24 cellular contexts compared by ENCODE assay signal in the genomic region with DNA sequence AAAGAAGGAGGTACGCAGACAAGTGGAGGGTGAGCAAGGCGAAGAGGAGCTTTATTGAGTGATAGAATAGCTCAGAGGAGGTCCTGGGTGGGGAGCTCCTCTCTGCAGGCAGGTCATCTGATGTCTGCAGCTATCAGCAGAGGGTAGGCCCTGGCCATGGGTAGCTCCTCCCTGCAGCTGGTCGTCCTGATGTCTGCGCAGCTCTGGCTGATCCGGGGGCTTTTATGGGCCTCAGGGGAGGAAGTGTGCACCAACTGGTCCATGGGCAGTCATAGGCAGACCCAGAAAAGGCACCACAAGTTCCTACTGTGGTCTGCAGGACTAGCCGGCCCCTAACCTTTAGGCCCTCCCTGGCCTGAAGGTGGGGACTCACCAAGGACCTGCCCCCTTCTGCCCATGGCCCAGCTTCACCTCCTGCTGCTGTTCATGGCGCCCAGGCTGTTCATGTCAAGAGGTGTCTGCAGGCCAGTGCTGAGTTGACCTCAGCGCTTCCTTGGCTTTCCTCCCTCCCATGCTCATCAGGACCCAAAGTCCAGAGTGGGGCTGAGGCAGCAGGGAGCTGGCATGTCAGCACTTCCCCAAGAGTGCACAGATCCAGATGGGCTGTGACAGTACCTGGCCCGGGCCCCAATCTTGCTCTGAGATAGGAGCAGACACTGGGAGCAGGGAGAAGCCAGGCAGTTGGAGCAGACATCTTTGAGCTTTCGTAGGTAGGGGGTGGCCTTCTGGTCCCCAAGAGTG. TPM values are rescaled to one million over a fixed set of nuclear protein-coding genes. Genes with fewer than 3 reads are reported as not detected.
"Had no signal": no experiment of that assay in that cellular context is flagged by ENCODE, and none has a peak within 500 bp of the region (broad histone marks: within the 10 kb centered on the region; RNA-seq: fewer than 3 reads in every experiment).

No MANE protein-coding gene starts in this region.

- H3K4me3 Mint-ChIP-seq: activated B cell treated with CpG ODN at 0.5 μM for 24 hours; activated CD4-positive, alpha-beta memory T cell treated with anti-CD3 and anti-CD28 coated beads for 36 hours; activated naive CD4-positive, alpha-beta T cell treated with anti-CD3 and anti-CD28 coated beads, Interleukin-2, amount 50 U/mL, for 24 hours; activated T-cell treated with anti-CD3 and anti-CD28 coated beads, Interleukin-2, amount 50 U/mL, for 72 hours; dendritic cell treated with granulocyte-macrophage colony-stimulating factor and Interleukin-4, amounts not matched to agents 40 ng/mL and 50 ng/mL, for 4 days; memory B cell; naive thymus-derived CD8-positive, alpha-beta T cell; stimulated activated naive B cell treated with anti-CD40 and anti-IgM and Interleukin-4, amounts not matched to agents 10 μg/mL and 1 μg/mL and 100 μg/mL, for 72 hours had no signal

- H3K4me1 ChIP-seq: esophagus squamous epithelium, parathyroid adenoma, tibial artery had no signal

- ATAC-seq: left ventricle myocardium superior; naive thymus-derived CD8-positive, alpha-beta T cell; stimulated activated naive B cell treated with anti-CD40 and anti-IgM and Interleukin-4, amounts not matched to agents 10 μg/mL and 1 μg/mL and 100 μg/mL, for 72 hours had no signal

- DNase-seq: activated B cell treated with CpG ODN at 0.5 μM for 24 hours; activated CD4-positive, alpha-beta memory T cell treated with anti-CD3 and anti-CD28 coated beads for 36 hours; activated CD4-positive, alpha-beta T cell treated with anti-CD3 and anti-CD28 coated beads for 4 hours; activated CD8-positive, alpha-beta memory T cell treated with anti-CD3 and anti-CD28 coated beads, Interleukin-2, amount 50 U/mL, for 4 hours; activated effector memory CD4-positive, alpha-beta T cell treated with anti-CD3 and anti-CD28 coated beads, Interleukin-2, amount 50 U/mL, for 16 hours; activated T-cell treated with anti-CD3 and anti-CD28 coated beads, Interleukin-2, amount 50 U/mL, for 72 hours; effector memory CD4-positive, alpha-beta T cell; esophagus squamous epithelium; hippocampal formation; left ventricle myocardium superior; naive thymus-derived CD8-positive, alpha-beta T cell; spleen; stimulated activated CD4-positive, alpha-beta T cell treated with anti-CD3 and anti-CD28 coated beads, Interleukin-4, amount 100 ng/mL, for 4 hours; stimulated activated naive B cell treated with anti-CD40 and anti-IgM and Interleukin-4, amounts not matched to agents 10 μg/mL and 1 μg/mL and 100 μg/mL, for 72 hours; tibial artery had no signal

- H3K9me3 Mint-ChIP-seq: activated B cell treated with CpG ODN at 0.5 μM for 24 hours; activated CD4-positive, alpha-beta memory T cell treated with anti-CD3 and anti-CD28 coated beads for 36 hours; activated naive CD4-positive, alpha-beta T cell treated with anti-CD3 and anti-CD28 coated beads, Interleukin-2, amount 50 U/mL, for 24 hours; activated T-cell treated with anti-CD3 and anti-CD28 coated beads, Interleukin-2, amount 50 U/mL, for 72 hours; dendritic cell treated with granulocyte-macrophage colony-stimulating factor and Interleukin-4, amounts not matched to agents 40 ng/mL and 50 ng/mL, for 4 days; memory B cell; naive thymus-derived CD8-positive, alpha-beta T cell; stimulated activated naive B cell treated with anti-CD40 and anti-IgM and Interleukin-4, amounts not matched to agents 10 μg/mL and 1 μg/mL and 100 μg/mL, for 72 hours had no signal

- H3K4me3 ChIP-seq: cardiac muscle cell, esophagus squamous epithelium, spleen, tibial artery had no signal

- H3K27me3 Mint-ChIP-seq: activated B cell treated with CpG ODN at 0.5 μM for 24 hours; activated CD4-positive, alpha-beta memory T cell treated with anti-CD3 and anti-CD28 coated beads for 36 hours; activated naive CD4-positive, alpha-beta T cell treated with anti-CD3 and anti-CD28 coated beads, Interleukin-2, amount 50 U/mL, for 24 hours; dendritic cell treated with granulocyte-macrophage colony-stimulating factor and Interleukin-4, amounts not matched to agents 40 ng/mL and 50 ng/mL, for 4 days; memory B cell; naive thymus-derived CD8-positive, alpha-beta T cell; stimulated activated naive B cell treated with anti-CD40 and anti-IgM and Interleukin-4, amounts not matched to agents 10 μg/mL and 1 μg/mL and 100 μg/mL, for 72 hours had no signal

- H3K27ac Mint-ChIP-seq: activated B cell treated with CpG ODN at 0.5 μM for 24 hours; activated CD4-positive, alpha-beta memory T cell treated with anti-CD3 and anti-CD28 coated beads for 36 hours; activated naive CD4-positive, alpha-beta T cell treated with anti-CD3 and anti-CD28 coated beads, Interleukin-2, amount 50 U/mL, for 24 hours; activated T-cell treated with anti-CD3 and anti-CD28 coated beads, Interleukin-2, amount 50 U/mL, for 72 hours; dendritic cell treated with granulocyte-macrophage colony-stimulating factor and Interleukin-4, amounts not matched to agents 40 ng/mL and 50 ng/mL, for 4 days; memory B cell; stimulated activated naive B cell treated with anti-CD40 and anti-IgM and Interleukin-4, amounts not matched to agents 10 μg/mL and 1 μg/mL and 100 μg/mL, for 72 hours had no signal

- H3K9me3 ChIP-seq: esophagus squamous epithelium, neutrophil, spleen, tibial artery had no signal

- H3K27me3 ChIP-seq: cardiac muscle cell, esophagus squamous epithelium, neutrophil, spleen, tibial artery had no signal

- H3K36me3 ChIP-seq: cardiac muscle cell, tibial artery had no signal

- H3K27ac ChIP-seq: cardiac muscle cell, esophagus squamous epithelium, neutrophil, parathyroid adenoma, spleen, tibial artery had no signal

- H3K4me1 Mint-ChIP-seq: activated B cell treated with CpG ODN at 0.5 μM for 24 hours had no signal

- FAIRE-seq: endothelial cell of umbilical vein, islet of Langerhans, TTC549 had no signal

RNA-seq across cellular contexts. Expression of a gene that starts 46.1 kb away (rescaled TPM):
- total RNA-seq: endothelial cell of umbilical vein had no signal
